10 cellular contexts compared by ENCODE assay signal in the genomic region with DNA sequence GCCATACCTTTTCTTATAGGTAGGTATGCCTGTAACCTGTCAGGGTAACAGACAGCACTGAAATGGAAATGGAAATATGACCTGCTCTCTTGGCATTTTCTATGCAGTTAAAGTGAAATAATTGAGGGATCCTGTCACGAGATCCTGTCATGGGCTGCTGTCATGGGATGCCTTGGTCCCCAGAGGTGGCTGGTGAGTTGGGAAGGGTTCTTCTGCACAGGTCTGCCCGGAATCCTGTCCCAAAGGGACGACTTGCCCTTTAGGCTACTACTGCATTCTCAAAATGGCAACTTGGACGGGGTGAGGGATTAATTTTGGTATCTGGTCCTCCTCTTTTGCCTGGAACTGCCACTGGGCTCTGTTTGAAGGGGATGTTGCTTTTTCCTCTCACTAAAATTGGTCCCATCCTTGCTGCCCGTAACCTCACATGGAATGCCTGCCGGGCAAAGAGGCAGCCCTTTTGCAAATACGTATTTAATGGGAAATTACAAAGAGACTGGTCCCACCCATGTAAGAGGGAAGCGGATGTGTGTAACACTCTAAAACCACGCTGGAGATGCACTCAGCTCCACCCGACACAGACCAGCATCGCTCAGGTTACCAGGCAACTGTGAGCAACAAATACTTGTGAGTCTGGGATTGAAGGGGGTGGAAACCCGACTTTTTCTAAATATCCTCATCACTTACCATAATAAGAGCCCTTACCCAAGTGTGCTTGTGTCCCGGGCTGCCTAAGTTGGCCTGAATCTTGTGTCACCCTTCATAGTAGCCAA. TPM values are rescaled to one million over a fixed set of nuclear protein-coding genes. Genes with fewer than 3 reads are reported as not detected.
DNase-seq lines count a peak whose midpoint lies in the region; ATAC-seq and TF ChIP-seq lines count a peak whose summit lies in the region.
"Had no signal": no experiment of that assay in that cellular context is flagged by ENCODE, and none has a peak within 500 bp of the region (broad histone marks: within the 10 kb centered on the region; RNA-seq: fewer than 3 reads in every experiment).

No MANE protein-coding gene starts in this region.

- ATAC-seq in body of pancreas (peak; percentile 41), SK-N-SH treated with all-trans-retinoic acid at 6 μM for 48 hours (no peak), GM19023 (IDR thresholded peaks at IDR 0.05; ENCODE audit: unreplicated experiment) (no peak)

- no peak for TF ChIP-seq POLR2A in body of pancreas (IDR thresholded peaks at IDR 0.05)

- H3K9ac ChIP-seq in mucosa of rectum (ENCODE audit: low read depth in 1 of 2, low read length in 2 of 2) (no peak overlapping the region), subcutaneous abdominal adipose tissue (ENCODE audit: low read length in 5 of 5) (no peak overlapping the region)

- intact Hi-C loops in body of pancreas (cut with DNase I), result no loop called here

- H3K36me3 ChIP-seq in body of pancreas (replicated peaks in 1 of 2; ENCODE audit: insufficient read depth in 1 of 2, low read depth in 2 of 2), result no peaks in the 10 kb centered on the region
- peaks cover under 1 to 3% of the 10 kb centered on the region in 2 donors for H3K36me3 ChIP-seq in mucosa of rectum (ENCODE audit: control insufficient read depth in 2 of 2, insufficient read depth in 2 of 2, low read length in 2 of 2)
- H3K36me3 ChIP-seq in subcutaneous abdominal adipose tissue (ENCODE audit: control insufficient read depth in 5 of 5, insufficient read depth in 5 of 5, low read length in 5 of 5), result peaks cover 0 to 8% (median 3%) of the 10 kb centered on the region in 5 donors
- H3K36me3 ChIP-seq: neutrophil had no signal

- peak; percentile 67 for DNase-seq in activated gamma-delta T cell treated with Interleukin-2 at 50 U/mL for 16 hours
- no peak for DNase-seq in activated gamma-delta T cell (lab: John Stamatoyannopoulos, UW)
- peak in 1 of 4 donors; percentile 45 for DNase-seq in body of pancreas
- DNase-seq in SIG-M5 (lab: John Stamatoyannopoulos, UW), result no peak

- TF ChIP-seq CTCF in body of pancreas (IDR thresholded peaks at IDR 0.05), result no peak

- H3K4me3 ChIP-seq in body of pancreas (no peak overlapping the region), mucosa of rectum (ENCODE audit: low read length in 2 of 2) (no peak overlapping the region), subcutaneous abdominal adipose tissue (ENCODE audit: low read depth in 1 of 5, low read length in 5 of 5) (peak overlapping the region in 1 of 5 donors; percentile 32)

- WGBS in body of pancreas, 2 donors, result 77 to 79% methylated on average over 12 to 13 of the region's 13 CpGs

- H3K27ac ChIP-seq in body of pancreas, result peak overlapping the region in 1 of 4 donors; percentile 10
- H3K27ac ChIP-seq in mucosa of rectum (ENCODE audit: low read depth in 2 of 2, low read length in 2 of 2), result peak overlapping the region; percentile 63 to 79
- peak overlapping the region; percentile 76 for H3K27ac ChIP-seq in subcutaneous abdominal adipose tissue (ENCODE audit: low read depth, low read length)
- H3K27ac ChIP-seq: C4-2B, neutrophil had no signal

- H3K4me1 ChIP-seq in body of pancreas, result peaks cover 9% of the 10 kb centered on the region
- H3K4me1 ChIP-seq in mucosa of rectum (ENCODE audit: control insufficient read depth in 2 of 2, insufficient read depth in 2 of 2, low read length in 2 of 2), result peaks cover 17 to 24% of the 10 kb centered on the region in 2 donors
- peaks cover 10 to 68% (median 51%) of the 10 kb centered on the region in 5 donors for H3K4me1 ChIP-seq in subcutaneous abdominal adipose tissue (ENCODE audit: control insufficient read depth in 5 of 5, insufficient read depth in 5 of 5, low read length in 5 of 5)

- no peaks in the 10 kb centered on the region for H3K27me3 ChIP-seq in body of pancreas
- no peaks in the 10 kb centered on the region for H3K27me3 ChIP-seq in mucosa of rectum (ENCODE audit: control insufficient read depth in 2 of 2, insufficient read depth in 2 of 2, low read length in 2 of 2)
- peaks cover 0 to 20% (median 4%) of the 10 kb centered on the region in 5 donors for H3K27me3 ChIP-seq in subcutaneous abdominal adipose tissue (ENCODE audit: control insufficient read depth in 5 of 5, insufficient read depth in 4 of 5, low read length in 5 of 5)
- H3K27me3 ChIP-seq: neutrophil had no signal

- no peaks in the 10 kb centered on the region for H3K9me3 ChIP-seq in body of pancreas
- H3K9me3 ChIP-seq in mucosa of rectum (ENCODE audit: control insufficient read depth in 2 of 2, low read length in 2 of 2), result no peaks in the 10 kb centered on the region
- H3K9me3 ChIP-seq in subcutaneous abdominal adipose tissue (ENCODE audit: control insufficient read depth in 5 of 5, low read length in 5 of 5), result no peaks in the 10 kb centered on the region
- H3K9me3 ChIP-seq: neutrophil had no signal

TF ChIP-seq in SK-N-SH treated with all-trans-retinoic acid at 6 μM for 48 hours, 23 proteins besides CTCF, POLR2A, EP300 and RAD21:
- TF ChIP-seq OSR1 (CRISPR knock-in tag; IDR thresholded peaks at IDR 0.05), result no peak

RNA-seq across cellular contexts. Expression of gene ELK3, which starts 47.5 kb away (rescaled TPM):
- 1 to 10 TPM; 4.9 to 8.0 TPM for total RNA-seq in body of pancreas
